ENCODE assay signal across 19 cellular contexts in genomic region chr12:62758216-62758615, GRCh38.
DNase-seq lines count a peak whose midpoint lies in the region; ATAC-seq, FAIRE-seq and TF ChIP-seq lines count a peak whose summit lies in the region.
"Had no signal": no experiment of that assay in that cellular context is flagged by ENCODE, and none has a peak within 500 bp of the region (broad histone marks: within the 10 kb centered on the region; RNA-seq: fewer than 3 reads in every experiment).

No MANE protein-coding gene starts in this region.

- H3K9ac ChIP-seq in PC-3 (ENCODE audit: low read length), result no peak overlapping the region; the same call in 1 of the 2 replicates
- H3K9ac ChIP-seq in endothelial cell of umbilical vein (replicated peaks; ENCODE audit: extremely low read depth, insufficient read depth, low read length), result no peak overlapping the region

- H3K79me2 ChIP-seq in PC-3 (ENCODE audit: low read length) (no peaks in the 10 kb centered on the region), endothelial cell of umbilical vein (ENCODE audit: control insufficient read depth, insufficient read depth, low read length) (no peaks in the 10 kb centered on the region)

- BruUV-seq in PC-3 (replicated peaks; lab: Mats Ljungman, UMichigan) (no TSS peak), endothelial cell of umbilical vein (replicated peaks; lab: Mats Ljungman, UMichigan) (no TSS peak)

- H3K36me3 ChIP-seq in PC-3 (ENCODE audit: low read depth, low read length) (no peaks in the 10 kb centered on the region), endothelial cell of umbilical vein (ENCODE audit: control insufficient read depth in 2 of 2, extremely low read depth in 1 of 2, insufficient read depth in 2 of 2, low read length in 2 of 2) (no peaks in the 10 kb centered on the region)
- H3K36me3 ChIP-seq: SJCRH30, upper lobe of left lung had no signal

- H3F3A ChIP-seq in PC-3 (ENCODE audit: low read length, unreplicated experiment), result no peaks in the 10 kb centered on the region

- H3K4me2 ChIP-seq in PC-3 (ENCODE audit: low read length), result no peak overlapping the region
- H3K4me2 ChIP-seq in endothelial cell of umbilical vein (ENCODE audit: insufficient read depth, low read length), result no peak overlapping the region

- TF ChIP-seq CTCF in PC-3 (conservative IDR thresholded peaks at IDR 0.05; ENCODE audit: low read depth, low read length) (no peak), endothelial cell of umbilical vein (IDR thresholded peaks at IDR 0.05; ENCODE audit: extremely low read depth in 1 of 2, insufficient read depth in 1 of 2, low read depth in 1 of 2, low read length in 2 of 2) (no peak), osteocyte (IDR thresholded peaks at IDR 0.05) (no peak)

- peak; percentile 18 for FAIRE-seq in endothelial cell of umbilical vein (lab: Jason Lieb, UNC)
- FAIRE-seq: TTC549 had no signal

- DNase-seq in ELR (ENCODE audit: low read depth), result peak; percentile 45
- peak; percentile 57 for DNase-seq in PC-3
- no peak for DNase-seq in endothelial cell of umbilical vein (ENCODE audit: low read depth, low spot score)
- DNase-seq in osteocyte (ENCODE audit: extremely low spot score, unreplicated experiment), result no peak
- no peak for DNase-seq in NCI-H1694 treated with DMSO at 0.1 percent for 48 hours (lab: John Stamatoyannopoulos, UW)
- DNase-seq in iPS-NIHi11 (ENCODE audit: low spot score), result no peak
- no peak for DNase-seq in cerebellum (ENCODE audit: low spot score)
- no peak for DNase-seq in HK-2 (ENCODE audit: unreplicated experiment)
- DNase-seq: activated naive CD4-positive, alpha-beta T cell; CD8-positive, alpha-beta T cell; hypothalamus; naive thymus-derived CD4-positive, alpha-beta T cell; NCI-H1092; SJCRH30; stimulated activated CD4-positive, alpha-beta T cell treated with anti-CD3 and anti-CD28 coated beads, Interleukin-1b, Interleukin-23, amount 100 ng/mL, for 48 hours; upper lobe of left lung had no signal

- H2AFZ ChIP-seq in PC-3 (ENCODE audit: low read length) (no peak overlapping the region), endothelial cell of umbilical vein (ENCODE audit: low read depth, low read length) (no peak overlapping the region)

- H3K27me3 Mint-ChIP-seq in osteocyte (ENCODE audit: unreplicated experiment), result no peaks in the 10 kb centered on the region

- TF ChIP-seq POLR2A in endothelial cell of umbilical vein (IDR thresholded peaks at IDR 0.05; ENCODE audit: low read depth, low read length), result no peak

- peak overlapping the region; percentile 60 for H3K27ac Mint-ChIP-seq in osteocyte (ENCODE audit: unreplicated experiment)
- H3K27ac Mint-ChIP-seq: CD8-positive, alpha-beta T cell; IgD-negative memory B cell; naive thymus-derived CD4-positive, alpha-beta T cell had no signal

- peak; percentile 85 for ATAC-seq in PC-3
- ATAC-seq: CD8-positive, alpha-beta T cell; naive thymus-derived CD4-positive, alpha-beta T cell had no signal

- H3K9me3 ChIP-seq in PC-3 (ENCODE audit: low read length) (no peaks in the 10 kb centered on the region), endothelial cell of umbilical vein (replicated peaks; ENCODE audit: control insufficient read depth, insufficient read depth, low read length) (no peaks in the 10 kb centered on the region)
- H3K9me3 ChIP-seq: SJCRH30, upper lobe of left lung had no signal

- H3K4me1 ChIP-seq in PC-3 (ENCODE audit: insufficient read depth, low read length) (peaks cover 25% of the 10 kb centered on the region), endothelial cell of umbilical vein (ENCODE audit: control insufficient read depth, extremely low read depth, insufficient read depth, low read length) (peaks cover 18% of the 10 kb centered on the region)
- H3K4me1 ChIP-seq: SJCRH30 had no signal

- POLR2A ChIA-PET in PC-3 (lab: Charles Lee; ENCODE audit: unreplicated experiment), result no interaction called here
- POLR2A ChIA-PET in endothelial cell of umbilical vein (lab: Charles Lee), result no interaction called here

- H3K4me3 ChIP-seq in PC-3 (ENCODE audit: low read length) (no peak overlapping the region), endothelial cell of umbilical vein (replicated peaks in 1 of 3; ENCODE audit: insufficient read depth in 1 of 3, low read depth in 1 of 3, low read length in 3 of 3) (no peak overlapping the region)
- H3K4me3 ChIP-seq: SJCRH30, upper lobe of left lung had no signal

- intact Hi-C loops in PC-3 (cut with micrococcal nuclease) (no loop called here), endothelial cell of umbilical vein (cut with micrococcal nuclease) (no loop called here)

- dilution Hi-C loops in endothelial cell of umbilical vein (cut with MboI; ENCODE audit: extremely low pct_ligation_motif_present, low sequenced_read_pairs), result no loop called here

- peaks cover 42% of the 10 kb centered on the region for H3K36me3 Mint-ChIP-seq in osteocyte (ENCODE audit: unreplicated experiment)
- H3K36me3 Mint-ChIP-seq: CD8-positive, alpha-beta T cell; naive thymus-derived CD4-positive, alpha-beta T cell had no signal

- H4K20me1 ChIP-seq in PC-3 (ENCODE audit: low read length) (no peaks in the 10 kb centered on the region), endothelial cell of umbilical vein (replicated peaks; ENCODE audit: control insufficient read depth, extremely low read depth, insufficient read depth, low read length) (no peaks in the 10 kb centered on the region)

- H3K4me3 Mint-ChIP-seq in osteocyte (ENCODE audit: unreplicated experiment), result no peak overlapping the region
- H3K4me3 Mint-ChIP-seq: CD8-positive, alpha-beta T cell; IgD-negative memory B cell; naive thymus-derived CD4-positive, alpha-beta T cell had no signal

- peaks cover 49% of the 10 kb centered on the region for H3K4me1 Mint-ChIP-seq in osteocyte (ENCODE audit: unreplicated experiment)
- H3K4me1 Mint-ChIP-seq: IgD-negative memory B cell had no signal

- CTCF ChIA-PET in PC-3 (lab: Charles Lee), result no interaction called here
- CTCF ChIA-PET in endothelial cell of umbilical vein (lab: Charles Lee), result interaction anchor here (1.4 kb wide), 1 partner anchor 19 kb away, joined by 3 read pairs; no protein-coding TSS in a partner anchor

- no peaks in the 10 kb centered on the region for H3K9me2 ChIP-seq in PC-3 (replicated peaks; ENCODE audit: low read length)

- H3K27me3 ChIP-seq in PC-3 (ENCODE audit: low read length) (no peaks in the 10 kb centered on the region), endothelial cell of umbilical vein (ENCODE audit: control insufficient read depth in 2 of 2, insufficient read depth in 2 of 2, low read length in 2 of 2) (no peaks in the 10 kb centered on the region)
- H3K27me3 ChIP-seq: SJCRH30, upper lobe of left lung had no signal

- H3K27ac ChIP-seq in PC-3 (ENCODE audit: low read length), result peak overlapping the region; percentile 76
- no peak overlapping the region for H3K27ac ChIP-seq in endothelial cell of umbilical vein (ENCODE audit: insufficient read depth, low read depth, low read length)
- H3K27ac ChIP-seq: epithelial cell of prostate, SJCRH30, upper lobe of left lung had no signal

- peaks cover 5% of the 10 kb centered on the region for H3K9me3 Mint-ChIP-seq in osteocyte (ENCODE audit: unreplicated experiment)
- H3K9me3 Mint-ChIP-seq: CD8-positive, alpha-beta T cell; IgD-negative memory B cell; naive thymus-derived CD4-positive, alpha-beta T cell had no signal

- H3K9me1 ChIP-seq in endothelial cell of umbilical vein (replicated peaks; ENCODE audit: control insufficient read depth, extremely low read depth, insufficient read depth, low read length), result no peaks in the 10 kb centered on the region

TF ChIP-seq in endothelial cell of umbilical vein, 7 proteins besides CTCF, POLR2A, EP300 and RAD21:
- no peak for TF ChIP-seq EZH2 (IDR thresholded peaks at IDR 0.05; ENCODE audit: borderline replicate concordance, low read depth, low read length, severe bottlenecking)

Comparison
In these comparisons a context has a peak if more than half of its experiments do, and no peak if none do; other contexts are left out.
1. DNase-seq: peak in ELR (single experiment) and PC-3 (single experiment); none in endothelial cell of umbilical vein (single experiment), osteocyte (single experiment), NCI-H1694 treated with DMSO at 0.1 percent for 48 hours (single experiment), iPS-NIHi11 (single experiment), cerebellum (single experiment) and HK-2 (single experiment).